34 cellular contexts compared by ENCODE assay signal in genomic region chr5:156631005-156631404, GRCh38.
"Had no signal": no experiment of that assay in that cellular context is flagged by ENCODE, and none has a peak within 500 bp of the region (broad histone marks: within the 10 kb centered on the region; RNA-seq: fewer than 3 reads in every experiment).

No MANE protein-coding gene starts in this region.

- H3K27me3 ChIP-seq: MG63 had no signal

- H3K36me3 ChIP-seq: MG63 had no signal

- H3K9me3 ChIP-seq: MG63 had no signal

- DNase-seq: Karpas-422, Kasumi-1, MG63, MM.1S, MV-4-11, NCI-H1048, NCI-H1092, NCI-H1092 treated with DMSO at 0.1 percent for 48 hours, NCI-H1105, NCI-H1105 treated with DMSO at 0.1 percent for 48 hours, NCI-H1417, NCI-H1417 treated with DMSO at 0.1 percent for 48 hours, NCI-H1436, NCI-H1436 treated with DMSO at 0.1 percent for 48 hours, NCI-H146, NCI-H1694, NCI-H1694 treated with DMSO at 0.1 percent for 48 hours, NCI-H187, NCI-H187 treated with DMSO at 0.1 percent for 48 hours, NCI-H1930, NCI-H2029, NCI-H2029 treated with DMSO at 0.1 percent for 48 hours, NCI-H2081, NCI-H2081 treated with DMSO at 0.1 percent for 48 hours, NCI-H2107, NCI-H2171, NCI-H2171 treated with DMSO at 0.1 percent for 48 hours, NCI-H2227 treated with DMSO at 0.1 percent for 48 hours, NCI-H226, NCI-H345, NCI-H446, NCI-H446 treated with DMSO at 0.1 percent for 48 hours, NCI-H510A, NCI-H510A treated with DMSO at 0.1 percent for 48 hours had no signal

- H3K4me3 ChIP-seq: MG63 had no signal
